Comparison of ENCODE assay signal across 8 cellular contexts in genomic region chr20:62922451-62922921, GRCh38. TPM values are rescaled to one million over a fixed set of nuclear protein-coding genes. Genes with fewer than 3 reads are reported as not detected.
A peak's percentile ranks its signal among the peaks of the same experiment; 100 is the strongest.
DNase-seq lines count a peak whose midpoint lies in the region; ATAC-seq lines count a peak whose summit lies in the region.

No MANE protein-coding gene starts in this region.

- H2AFZ ChIP-seq in neuronal stem cell (ENCODE audit: low read length) = no peak overlapping the region

- no peaks in the 10 kb centered on the region for H3K27me3 Mint-ChIP-seq in activated T-cell treated with anti-CD3 and anti-CD28 coated beads, Interleukin-2, amount 50 U/mL, for 24 hours

- H3K27me3 ChIP-seq in iPS-20b (ENCODE audit: insufficient read depth, low read length) = no peaks in the 10 kb centered on the region
- H3K27me3 ChIP-seq in neuronal stem cell (ENCODE audit: control insufficient read depth in 3 of 3, insufficient read depth in 3 of 3, low read depth in 1 of 3, low read length in 3 of 3) = no peaks in the 10 kb centered on the region

- H3K4me1 ChIP-seq in iPS-20b (ENCODE audit: insufficient read depth, low read length) (peaks cover 59% of the 10 kb centered on the region), neuronal stem cell (ENCODE audit: control insufficient read depth in 2 of 2, insufficient read depth in 1 of 2, low read depth in 1 of 2, low read length in 2 of 2) (peaks cover 14 to 50% of the 10 kb centered on the region in 2 donors)

- H3K4me3 ChIP-seq in iPS-20b (ENCODE audit: low read length) (peak overlapping the region; percentile 18; the same call in 1 of the 2 replicates), neuronal stem cell (ENCODE audit: low read length in 2 of 2) (no peak overlapping the region)

- no peak overlapping the region for H4K91ac ChIP-seq in neuronal stem cell (ENCODE audit: low read depth, low read length, poor library complexity)

- peaks cover 80% of the 10 kb centered on the region for H3K4me1 Mint-ChIP-seq in activated T-cell treated with anti-CD3 and anti-CD28 coated beads, Interleukin-2, amount 50 U/mL, for 24 hours (ENCODE audit: low read depth)

- H3K79me1 ChIP-seq in neuronal stem cell (ENCODE audit: low read depth, low read length) = peaks cover 2% of the 10 kb centered on the region

- H2BK5ac ChIP-seq in neuronal stem cell (ENCODE audit: low read length) = no peak overlapping the region

- no peak overlapping the region for H3K27ac ChIP-seq in iPS-20b (ENCODE audit: low read length)
- H3K27ac ChIP-seq in neuronal stem cell (replicated peaks; ENCODE audit: low read length) = no peak overlapping the region

- no peak overlapping the region for H3K9ac ChIP-seq in iPS-20b (ENCODE audit: low read depth, low read length)
- H3K9ac ChIP-seq in neuronal stem cell (ENCODE audit: low read depth, low read length, poor library complexity) = no peak overlapping the region

- no peak overlapping the region for H2BK120ac ChIP-seq in neuronal stem cell (ENCODE audit: low read depth, low read length)

- ATAC-seq in stimulated activated naive CD8-positive, alpha-beta T cell treated with anti-CD3 and anti-CD28 coated beads, Interleukin-15, Interleukin-2, amounts not matched to agents 100 U/mL and 50 U/mL, for 24 hours = peak; percentile 12
- no peak for ATAC-seq in esophagus mucosa

- H3K36me3 ChIP-seq in iPS-20b (ENCODE audit: insufficient read depth, low read depth, low read length) = no peaks in the 10 kb centered on the region
- H3K36me3 ChIP-seq in neuronal stem cell (replicated peaks in 1 of 2; ENCODE audit: control insufficient read depth in 2 of 2, insufficient read depth in 2 of 2, low read length in 2 of 2) = peaks cover 0 to 5% of the 10 kb centered on the region in 2 donors

- peaks cover 46% of the 10 kb centered on the region for H3K36me3 Mint-ChIP-seq in activated T-cell treated with anti-CD3 and anti-CD28 coated beads, Interleukin-2, amount 50 U/mL, for 24 hours (ENCODE audit: low read depth)

- H3K9me3 ChIP-seq in iPS-20b (ENCODE audit: insufficient read depth, low read depth, low read length) (no peaks in the 10 kb centered on the region), neuronal stem cell (replicated peaks in 1 of 2; ENCODE audit: control insufficient read depth in 2 of 2, insufficient read depth in 1 of 2, low read depth in 1 of 2, low read length in 2 of 2) (no peaks in the 10 kb centered on the region)

- H3K4me2 ChIP-seq in neuronal stem cell (ENCODE audit: insufficient read depth, low read length, poor library complexity, severe bottlenecking) = no peak overlapping the region

- H3K23ac ChIP-seq in neuronal stem cell (ENCODE audit: low read depth, low read length, poor library complexity) = no peak overlapping the region

- no peak overlapping the region for H4K8ac ChIP-seq in neuronal stem cell (ENCODE audit: low read depth, low read length)

- H2BK15ac ChIP-seq in neuronal stem cell (ENCODE audit: low read length) = no peak overlapping the region

- WGBS in neuronal stem cell (ENCODE audit: extremely low coverage in 2 of 2, insufficient read length in 2 of 2, insufficient replicate concordance in 1 of 2), 2 donors = no CpG with 5 or more reads among the region's 14 CpGs

- no peaks in the 10 kb centered on the region for H3K9me3 Mint-ChIP-seq in activated T-cell treated with anti-CD3 and anti-CD28 coated beads, Interleukin-2, amount 50 U/mL, for 24 hours

- peak overlapping the region; percentile 93 for H3K27ac Mint-ChIP-seq in activated T-cell treated with anti-CD3 and anti-CD28 coated beads, Interleukin-2, amount 50 U/mL, for 24 hours

- H3K4ac ChIP-seq in neuronal stem cell (ENCODE audit: low read length) = no peak overlapping the region

- no peak overlapping the region for H3K18ac ChIP-seq in neuronal stem cell (ENCODE audit: low read length)

- DNase-seq in NCI-H2029 (lab: John Stamatoyannopoulos, UW) (peak; percentile 59), neuronal stem cell (ENCODE audit: low spot score) (no peak), NCI-H226 (no peak), SHP77 treated with DMSO at 0.1 percent for 48 hours (lab: John Stamatoyannopoulos, UW) (no peak)
- DNase-seq in activated T-cell treated with anti-CD3 and anti-CD28 coated beads, Interleukin-2, amount 50 U/mL, for 24 hours = peak; percentile 59
- peak; percentile 54 for DNase-seq in stimulated activated naive CD8-positive, alpha-beta T cell treated with anti-CD3 and anti-CD28 coated beads, Interleukin-15, Interleukin-2, amounts not matched to agents 100 U/mL and 50 U/mL, for 24 hours

- H3K14ac ChIP-seq in neuronal stem cell (ENCODE audit: low read length) = no peak overlapping the region

- peak overlapping the region; percentile 93 for H3K4me3 Mint-ChIP-seq in activated T-cell treated with anti-CD3 and anti-CD28 coated beads, Interleukin-2, amount 50 U/mL, for 24 hours

- H2AK5ac ChIP-seq in neuronal stem cell (ENCODE audit: low read depth, low read length) = no peak overlapping the region

- no peak overlapping the region for H2BK12ac ChIP-seq in neuronal stem cell (ENCODE audit: low read length)

RNA-seq across cellular contexts. Expression of gene DIDO1, which starts 3.8 kb away (rescaled TPM):
- polyA plus RNA-seq in neuronal stem cell (2013, experiment 1 of 2) = 50.1 TPM
- 49.8 TPM for polyA plus RNA-seq in neuronal stem cell (2013, experiment 2 of 2)
- 26.2 TPM for total RNA-seq in esophagus mucosa

RNA-seq across cellular contexts. Expression of gene GID8, which starts 15.5 kb away (rescaled TPM):
- 34.3 TPM for polyA plus RNA-seq in neuronal stem cell (2013, experiment 1 of 2)
- polyA plus RNA-seq in neuronal stem cell (2013, experiment 2 of 2) = 35.7 TPM
- total RNA-seq in esophagus mucosa = 42.7 TPM

RNA-seq across cellular contexts. Expression of gene SLC17A9, which starts 30.0 kb away (rescaled TPM):
- 1.6 TPM for polyA plus RNA-seq in neuronal stem cell (2013, experiment 1 of 2)
- polyA plus RNA-seq in neuronal stem cell (2013, experiment 2 of 2) = 1.9 TPM
- 0.76 TPM for total RNA-seq in esophagus mucosa

Comparison
In these comparisons a context has a peak if more than half of its experiments do, and no peak if none do; other contexts are left out.
1. DNase-seq: peak in NCI-H2029 (single experiment), activated T-cell treated with anti-CD3 and anti-CD28 coated beads, Interleukin-2, amount 50 U/mL, for 24 hours (single experiment) and stimulated activated naive CD8-positive, alpha-beta T cell treated with anti-CD3 and anti-CD28 coated beads, Interleukin-15, Interleukin-2, amounts not matched to agents 100 U/mL and 50 U/mL, for 24 hours (single experiment); none in neuronal stem cell (single experiment), NCI-H226 (single experiment) and SHP77 treated with DMSO at 0.1 percent for 48 hours (single experiment).